Comparison of ENCODE assay signal across 1 cellular context in genomic region chr1:212699104-212699838, GRCh38.
TF ChIP-seq lines count a peak whose summit lies in the region.

No MANE protein-coding gene starts in this region.

TF ChIP-seq in GM23338, 12 proteins besides CTCF, POLR2A, EP300 and RAD21 (continued from another document):
- TF ChIP-seq ETS1 (IDR thresholded peaks at IDR 0.05) (no peak), ZNF114 (CRISPR knock-in tag; IDR thresholded peaks at IDR 0.05) (no peak)
